Comparison of ENCODE assay signal across 8 cellular contexts in the genomic region with DNA sequence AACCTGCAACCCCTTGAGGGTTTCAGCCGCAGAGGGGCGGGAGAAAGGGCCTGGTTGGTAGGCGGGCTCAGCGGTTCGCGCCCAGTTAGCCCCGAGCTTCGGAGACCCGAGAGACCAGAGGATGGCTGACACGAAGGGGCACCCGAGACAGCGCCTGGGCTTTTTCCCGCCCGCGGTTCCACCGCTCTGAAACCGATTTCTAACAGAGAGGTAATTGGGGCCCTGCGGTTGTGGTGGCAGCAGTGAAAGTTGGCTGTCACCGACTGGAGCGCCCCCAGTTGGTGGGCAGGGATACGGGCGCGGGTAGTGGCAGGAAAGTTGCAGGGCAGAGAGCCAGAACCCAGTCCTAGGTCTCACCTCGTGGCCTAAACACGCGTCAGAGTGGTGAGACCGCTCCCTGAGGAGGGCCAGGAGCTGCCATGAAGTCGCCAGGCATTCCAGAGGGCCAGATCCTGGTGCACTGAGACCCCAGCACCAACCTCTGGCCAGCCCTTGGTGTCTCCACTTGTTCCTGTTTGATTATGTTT. TPM values are rescaled to one million over a fixed set of nuclear protein-coding genes. Genes with fewer than 3 reads are reported as not detected.
DNase-seq lines count a peak whose midpoint lies in the region; ATAC-seq and TF ChIP-seq lines count a peak whose summit lies in the region.

No MANE protein-coding gene starts in this region.

- H4K20me1 ChIP-seq in DOHH2 (ENCODE audit: control insufficient read depth, insufficient read depth, low read depth, low read length), result peaks cover 11% of the 10 kb centered on the region; the same call in 1 of the 2 replicates
- H4K20me1 ChIP-seq in GM23338 (replicated peaks; ENCODE audit: insufficient read depth), result peaks cover 11% of the 10 kb centered on the region

- TF ChIP-seq POLR2A in upper lobe of left lung (IDR thresholded peaks at IDR 0.05), result no peak

- H3K36me3 ChIP-seq in DOHH2 (ENCODE audit: control insufficient read depth, low read length) (peaks cover 71% of the 10 kb centered on the region), GM23338 (ENCODE audit: insufficient read depth) (peaks cover 9% of the 10 kb centered on the region; the same call in 1 of the 2 replicates), upper lobe of left lung (peaks cover 8 to 19% (median 12%) of the 10 kb centered on the region in 4 donors)

- TF ChIP-seq CTCF in DOHH2 (IDR thresholded peaks at IDR 0.05; ENCODE audit: low read depth, low read length, poor library complexity, severe bottlenecking) (peak; percentile 87), GM23338 (conservative IDR thresholded peaks at IDR 0.05; ENCODE audit: low read depth in 2 of 2) (peak; percentile 82 to 87), upper lobe of left lung (IDR thresholded peaks at IDR 0.05) (peak; percentile 73 to 91 (median 88))

- H3K27ac Mint-ChIP-seq in GM23338, result peak overlapping the region; percentile 48; the same call in 1 of the 2 replicates
- peak overlapping the region; percentile 92 for H3K27ac Mint-ChIP-seq in activated naive CD4-positive, alpha-beta T cell treated with anti-CD3 and anti-CD28 coated beads, Interleukin-2, amount 10 ng/mL, durations not matched to agents 7 days and 5 days

- peaks cover 18% of the 10 kb centered on the region for H3K36me3 Mint-ChIP-seq in GM23338 (ENCODE audit: low read depth)
- H3K36me3 Mint-ChIP-seq in activated naive CD4-positive, alpha-beta T cell treated with anti-CD3 and anti-CD28 coated beads, Interleukin-2, amount 10 ng/mL, durations not matched to agents 7 days and 5 days, result peaks cover 12% of the 10 kb centered on the region

- H3K9me3 ChIP-seq in DOHH2 (ENCODE audit: control insufficient read depth, insufficient read depth, low read length) (no peaks in the 10 kb centered on the region), upper lobe of left lung (no peaks in the 10 kb centered on the region)

- 0 to 17% methylated on average over 1 to 4 of the region's 28 CpGs for WGBS in upper lobe of left lung, 2 donors

- CTCF ChIA-PET in activated naive CD4-positive, alpha-beta T cell treated with anti-CD3 and anti-CD28 coated beads, Interleukin-2, amount 10 ng/mL, durations not matched to agents 7 days and 5 days (lab: Charles Lee), result interaction anchor here (0.7 to 2.2 kb wide), 9 partner anchors 9 to 336 kb away, joined by 3 to 14 read pairs (median 5); a partner anchor contains a TSS

- H2AFZ ChIP-seq in GM23338, result peak overlapping the region; percentile 98

- DNase-seq in GM23338 (ENCODE audit: low spot score) (peak; percentile 84), LoVo (ENCODE audit: low spot score) (peak; percentile 86), SK-MEL-5 (ENCODE audit: low read depth, low spot score) (peak; percentile 86), head of caudate nucleus (peak in 41 of 42 donors; percentile 55 to 88 (median 72)), pons (ENCODE audit: low spot score) (peak; percentile 63), upper lobe of left lung (peak; percentile 88 to 91)
- DNase-seq in activated naive CD4-positive, alpha-beta T cell treated with anti-CD3 and anti-CD28 coated beads, Interleukin-2, amount 10 ng/mL, durations not matched to agents 7 days and 5 days, result peak; percentile 90

- H3K4me1 ChIP-seq in DOHH2 (ENCODE audit: control insufficient read depth, low read length) (peaks cover 77% of the 10 kb centered on the region), GM23338 (ENCODE audit: insufficient read depth) (peaks cover 11% of the 10 kb centered on the region), upper lobe of left lung (peaks cover 10 to 23% (median 14%) of the 10 kb centered on the region in 4 donors)

- no peaks in the 10 kb centered on the region for H3K9me2 ChIP-seq in DOHH2 (replicated peaks; ENCODE audit: control insufficient read depth, low read length)
- no peaks in the 10 kb centered on the region for H3K9me2 ChIP-seq in GM23338 (ENCODE audit: insufficient read depth)

- no peak for TF ChIP-seq EP300 in upper lobe of left lung (IDR thresholded peaks at IDR 0.05)

- peak overlapping the region; percentile 82 for H3K4me3 Mint-ChIP-seq in GM23338
- peak overlapping the region; percentile 91 for H3K4me3 Mint-ChIP-seq in activated naive CD4-positive, alpha-beta T cell treated with anti-CD3 and anti-CD28 coated beads, Interleukin-2, amount 10 ng/mL, durations not matched to agents 7 days and 5 days

- H3K79me2 ChIP-seq in DOHH2 (ENCODE audit: control insufficient read depth, low read length) (peaks cover 92% of the 10 kb centered on the region), GM23338 (replicated peaks; ENCODE audit: insufficient read depth) (no peaks in the 10 kb centered on the region)

- in situ Hi-C loops in SK-MEL-5 (cut with HindIII; ENCODE audit: low pct_unique_long_range_greater_than_20kb, low sequenced_read_pairs), result no loop called here

- H3K4me2 ChIP-seq in DOHH2 (ENCODE audit: low read length) (peak overlapping the region; percentile 93), GM23338 (peak overlapping the region; percentile 96)

- peaks cover 17% of the 10 kb centered on the region for H3K4me1 Mint-ChIP-seq in GM23338
- peaks cover 26% of the 10 kb centered on the region for H3K4me1 Mint-ChIP-seq in activated naive CD4-positive, alpha-beta T cell treated with anti-CD3 and anti-CD28 coated beads, Interleukin-2, amount 10 ng/mL, durations not matched to agents 7 days and 5 days

- H3F3A ChIP-seq in DOHH2 (ENCODE audit: control insufficient read depth, insufficient read depth), result peaks cover 64% of the 10 kb centered on the region
- peaks cover 39% of the 10 kb centered on the region for H3F3A ChIP-seq in GM23338 (replicated peaks; ENCODE audit: low read depth)

- ATAC-seq in GM23338, result peak; percentile 50
- ATAC-seq in upper lobe of left lung (ENCODE audit: low FRiP score in 2 of 2), result peak; percentile 91 to 92

- H3K27ac ChIP-seq in DOHH2 (ENCODE audit: low read depth, low read length) (peak overlapping the region; percentile 97), GM23338 (ENCODE audit: low read depth) (peak overlapping the region; percentile 76; the same call in 1 of the 2 replicates), upper lobe of left lung (peak overlapping the region; percentile 89 to 93 (median 92))

- intact Hi-C loops in head of caudate nucleus (cut with DNase I), result no loop called here

- H3K27me3 ChIP-seq in DOHH2 (ENCODE audit: control insufficient read depth, low read length), result no peaks in the 10 kb centered on the region
- no peaks in the 10 kb centered on the region for H3K27me3 ChIP-seq in GM23338 (ENCODE audit: insufficient read depth)
- no peaks in the 10 kb centered on the region for H3K27me3 ChIP-seq in upper lobe of left lung

- peaks cover 20% of the 10 kb centered on the region for H3K27me3 Mint-ChIP-seq in GM23338 (ENCODE audit: insufficient read depth, low read depth, poor library complexity)
- H3K27me3 Mint-ChIP-seq in activated naive CD4-positive, alpha-beta T cell treated with anti-CD3 and anti-CD28 coated beads, Interleukin-2, amount 10 ng/mL, durations not matched to agents 7 days and 5 days, result peaks cover 9% of the 10 kb centered on the region

- H3K9me3 Mint-ChIP-seq in GM23338, result no peaks in the 10 kb centered on the region; the same call in 2 of the 3 replicates
- H3K9me3 Mint-ChIP-seq in activated naive CD4-positive, alpha-beta T cell treated with anti-CD3 and anti-CD28 coated beads, Interleukin-2, amount 10 ng/mL, durations not matched to agents 7 days and 5 days, result no peaks in the 10 kb centered on the region

- H3K4me3 ChIP-seq in DOHH2 (ENCODE audit: low read length), result peak overlapping the region; percentile 95
- peak overlapping the region; percentile 95 for H3K4me3 ChIP-seq in GM23338
- peak overlapping the region; percentile 65 to 86 (median 70) for H3K4me3 ChIP-seq in upper lobe of left lung

RNA-seq across cellular contexts. Expression of a gene that starts 0.6 kb away (rescaled TPM):
- 13.6 and 19.2 TPM in 2 replicates for total RNA-seq in GM23338 (2014; rRNA removed; shearing (Covaris generic))
- 12.0 and 14.2 TPM in 2 replicates for polyA plus RNA-seq in GM23338 (2016; fragmentation: Nextera tagmentation; extraction: Ambion mirVana)
- total RNA-seq in SK-MEL-5 (2014; rRNA removed; shearing (Covaris generic)), result 0.61 and 0.69 TPM in 2 replicates
- 0.63 and 0.98 TPM in 2 replicates for polyA plus RNA-seq in SK-MEL-5 (2015; cell fraction: cytosol; rRNA removed)
- 1.4 and 2.6 TPM in 2 replicates for polyA plus RNA-seq in SK-MEL-5 (2015; cell fraction: nucleus; rRNA removed)
- total RNA-seq in upper lobe of left lung, result 1 to 10 TPM; 1.7 to 8.4 (median 4.3) TPM

RNA-seq across cellular contexts. Expression of a gene that starts 14.8 kb away (rescaled TPM):
- total RNA-seq in GM23338 (2014; rRNA removed; shearing (Covaris generic)), result 459 and 460 TPM in 2 replicates
- 2,602 and 2,869 TPM in 2 replicates for polyA plus RNA-seq in GM23338 (2016; fragmentation: Nextera tagmentation; extraction: Ambion mirVana)
- total RNA-seq in SK-MEL-5 (2014; rRNA removed; shearing (Covaris generic)), result 630 and 662 TPM in 2 replicates
- 548 and 946 TPM in 2 replicates for polyA plus RNA-seq in SK-MEL-5 (2015; cell fraction: cytosol; rRNA removed)
- 314 and 432 TPM in 2 replicates for polyA plus RNA-seq in SK-MEL-5 (2015; cell fraction: nucleus; rRNA removed)
- 1,000 to 10,000 TPM in 1 of 6 donors, 100 to 1,000 TPM in 5; 285 to 1,034 (median 752) TPM for total RNA-seq in upper lobe of left lung

RNA-seq across cellular contexts. Expression of a gene that starts 22.7 kb away (rescaled TPM):
- total RNA-seq in GM23338 (2014; rRNA removed; shearing (Covaris generic)), result not detected in 2 replicates
- polyA plus RNA-seq in GM23338 (2016; fragmentation: Nextera tagmentation; extraction: Ambion mirVana), result not detected in 2 replicates
- total RNA-seq in SK-MEL-5 (2014; rRNA removed; shearing (Covaris generic)), result not detected in 2 replicates
- 0.14 and 0.20 TPM in 2 replicates for polyA plus RNA-seq in SK-MEL-5 (2015; cell fraction: cytosol; rRNA removed)
- polyA plus RNA-seq in SK-MEL-5 (2015; cell fraction: nucleus; rRNA removed), result 0.47 and 0.90 TPM in 2 replicates
- total RNA-seq in upper lobe of left lung, result under 1 TPM in 1 of 6 donors, not detected in 5; 0.34 TPM

RNA-seq across cellular contexts. Expression of a gene that starts 23.0 kb away (rescaled TPM):
- total RNA-seq in GM23338 (2014; rRNA removed; shearing (Covaris generic)), result 7.2 and 9.4 TPM in 2 replicates
- 39.6 and 40.1 TPM in 2 replicates for polyA plus RNA-seq in GM23338 (2016; fragmentation: Nextera tagmentation; extraction: Ambion mirVana)
- 4.3 and 4.8 TPM in 2 replicates for total RNA-seq in SK-MEL-5 (2014; rRNA removed; shearing (Covaris generic))
- polyA plus RNA-seq in SK-MEL-5 (2015; cell fraction: cytosol; rRNA removed), result 12.8 and 15.5 TPM in 2 replicates
- polyA plus RNA-seq in SK-MEL-5 (2015; cell fraction: nucleus; rRNA removed), result 11.5 and 13.2 TPM in 2 replicates
- total RNA-seq in upper lobe of left lung, result 10 to 100 TPM in 5 of 6 donors, 1 to 10 TPM in 1; 6.5 to 41.9 (median 14.1) TPM

RNA-seq across cellular contexts. Expression of a gene that starts 31.1 kb away (rescaled TPM):
- 363 and 371 TPM in 2 replicates for total RNA-seq in GM23338 (2014; rRNA removed; shearing (Covaris generic))
- polyA plus RNA-seq in GM23338 (2016; fragmentation: Nextera tagmentation; extraction: Ambion mirVana), result 585 and 631 TPM in 2 replicates
- total RNA-seq in SK-MEL-5 (2014; rRNA removed; shearing (Covaris generic)), result 431 and 498 TPM in 2 replicates
- 523 and 575 TPM in 2 replicates for polyA plus RNA-seq in SK-MEL-5 (2015; cell fraction: cytosol; rRNA removed)
- polyA plus RNA-seq in SK-MEL-5 (2015; cell fraction: nucleus; rRNA removed), result 83.1 and 102 TPM in 2 replicates
- 100 to 1,000 TPM in 4 of 6 donors, 10 to 100 TPM in 2; 18.9 to 450 (median 161) TPM for total RNA-seq in upper lobe of left lung

Comparison
In these comparisons a context has a peak if more than half of its experiments do, and no peak if none do; other contexts are left out.
1. Peak in every context shown above with its lines: DNase-seq, ATAC-seq, H3K4me3 ChIP-seq and H3K27ac ChIP-seq.